In genomic region chr21:42214081-42214750, GRCh38 we compare ENCODE assay signal across 27 cellular contexts. TPM values are rescaled to one million over a fixed set of nuclear protein-coding genes. Genes with fewer than 3 reads are reported as not detected.
DNase-seq lines count a peak whose midpoint lies in the region; ATAC-seq, FAIRE-seq and TF ChIP-seq lines count a peak whose summit lies in the region.
"Had no signal": no experiment of that assay in that cellular context is flagged by ENCODE, and none has a peak within 500 bp of the region (broad histone marks: within the 10 kb centered on the region; RNA-seq: fewer than 3 reads in every experiment).

No MANE protein-coding gene starts in this region.

- H3K27ac ChIP-seq in HepG2 (ENCODE audit: extremely low read length, insufficient read depth, low read length) = no peak overlapping the region
- no peak overlapping the region for H3K27ac ChIP-seq in right lobe of liver
- no peak overlapping the region for H3K27ac ChIP-seq in kidney (ENCODE audit: low read depth in 2 of 2, low read length in 2 of 2)
- H3K27ac ChIP-seq in small intestine (ENCODE audit: low read depth in 1 of 2, low read length in 1 of 2) = peak overlapping the region in 1 of 2 donors; percentile 63
- H3K27ac ChIP-seq in osteoblast (ENCODE audit: low read depth, low read length) = no peak overlapping the region
- H3K27ac ChIP-seq: C4-2B, SJCRH30 had no signal

- FAIRE-seq in HepG2 (lab: Jason Lieb, UNC) = no peak
- FAIRE-seq in kidney (lab: Jason Lieb, UNC) = no peak
- FAIRE-seq in small intestine (lab: Jason Lieb, UNC) = no peak
- FAIRE-seq: A204.1, GM18507 had no signal

- POLR2A ChIA-PET in HepG2 (lab: Yijun Ruan, JAX) = no interaction called here

- H2AFZ ChIP-seq in HepG2 (ENCODE audit: low read length) (no peak overlapping the region), osteoblast (ENCODE audit: low read length) (no peak overlapping the region)

- H3K9ac ChIP-seq in HepG2 (ENCODE audit: insufficient read depth, low read depth, low read length) = no peak overlapping the region
- no peak overlapping the region for H3K9ac ChIP-seq in kidney (ENCODE audit: low read length in 2 of 2)

- TF ChIP-seq EP300 in HepG2 (IDR thresholded peaks at IDR 0.05; ENCODE audit: low read depth in 2 of 2, low read length in 2 of 2) (no peak), HepG2 (CRISPR knock-in tag; IDR thresholded peaks at IDR 0.05; ENCODE audit: borderline replicate concordance) (no peak)

- H3K4me2 ChIP-seq in HepG2 (ENCODE audit: low read depth, low read length) = no peak overlapping the region
- no peak overlapping the region for H3K4me2 ChIP-seq in osteoblast (ENCODE audit: insufficient read depth, low read length)

- intact Hi-C loops in HepG2 (cut with micrococcal nuclease; ENCODE audit: unreplicated experiment) (no loop called here), right lobe of liver (cut with DNase I) (no loop called here), kidney (cut with DNase I) (no loop called here)

- H3K9me3 ChIP-seq in HepG2 (ENCODE audit: low read length) = no peaks in the 10 kb centered on the region
- no peaks in the 10 kb centered on the region for H3K9me3 ChIP-seq in right lobe of liver
- H3K9me3 ChIP-seq in kidney (ENCODE audit: control insufficient read depth in 1 of 2, low read length in 2 of 2) = no peaks in the 10 kb centered on the region
- H3K9me3 ChIP-seq in small intestine (ENCODE audit: control insufficient read depth, low read depth) = no peaks in the 10 kb centered on the region
- no peaks in the 10 kb centered on the region for H3K9me3 ChIP-seq in osteoblast (ENCODE audit: low read depth, low read length)
- H3K9me3 ChIP-seq: Peyer's patch, SJCRH30 had no signal

- ATAC-seq in HepG2 = no peak
- no peak for ATAC-seq in right lobe of liver
- ATAC-seq: HCT116 had no signal

- H3K79me2 ChIP-seq in HepG2 (ENCODE audit: insufficient read depth, low read length) = no peaks in the 10 kb centered on the region
- H3K79me2 ChIP-seq in osteoblast (ENCODE audit: insufficient read depth, low read length) = no peaks in the 10 kb centered on the region

- H3K4me3 ChIP-seq in HepG2 (replicated peaks in 1 of 3; ENCODE audit: insufficient read depth in 1 of 3, low read depth in 2 of 3, low read length in 3 of 3) (no peak overlapping the region), right lobe of liver (no peak overlapping the region), kidney (ENCODE audit: low read length in 2 of 2) (no peak overlapping the region), small intestine (ENCODE audit: low read depth in 1 of 2, low read length in 2 of 2) (no peak overlapping the region), osteoblast (ENCODE audit: insufficient read depth, low read length) (no peak overlapping the region)
- H3K4me3 ChIP-seq: Peyer's patch, SJCRH30 had no signal

- TF ChIP-seq CTCF in HepG2 (CRISPR knock-in tag; IDR thresholded peaks at IDR 0.05) = no peak
- TF ChIP-seq CTCF in right lobe of liver (IDR thresholded peaks at IDR 0.05) = no peak
- no peak for TF ChIP-seq CTCF in kidney (IDR thresholded peaks at IDR 0.05; ENCODE audit: borderline replicate concordance, extremely low read depth, insufficient read depth)
- TF ChIP-seq CTCF in osteoblast (IDR thresholded peaks at IDR 0.05; ENCODE audit: extremely low read depth, low read depth, low read length) = no peak
- TF ChIP-seq CTCF in GM20000 (IDR thresholded peaks at IDR 0.05; ENCODE audit: extremely low read depth, missing control alignments) = no peak

- H4K20me1 ChIP-seq in HepG2 (ENCODE audit: insufficient read depth, low read length) = no peaks in the 10 kb centered on the region
- H4K20me1 ChIP-seq in osteoblast (ENCODE audit: insufficient read depth, low read length) = no peaks in the 10 kb centered on the region

- H3K36me3 ChIP-seq in HepG2 (replicated peaks in 1 of 2; ENCODE audit: control insufficient read depth in 1 of 2, insufficient read depth in 2 of 2, low read length in 2 of 2) (no peaks in the 10 kb centered on the region), right lobe of liver (no peaks in the 10 kb centered on the region), kidney (ENCODE audit: control insufficient read depth in 1 of 2, insufficient read depth in 2 of 2, low read length in 2 of 2) (no peaks in the 10 kb centered on the region), small intestine (ENCODE audit: control insufficient read depth in 2 of 2, insufficient read depth in 2 of 2, low read length in 2 of 2) (no peaks in the 10 kb centered on the region), osteoblast (ENCODE audit: insufficient read depth, low read length) (no peaks in the 10 kb centered on the region)
- H3K36me3 ChIP-seq: Peyer's patch, SJCRH30 had no signal

- no peaks in the 10 kb centered on the region for H3K4me1 ChIP-seq in HepG2 (ENCODE audit: insufficient read depth, low read length)
- H3K4me1 ChIP-seq in right lobe of liver = peaks cover 0 to under 1% (median 0%) of the 10 kb centered on the region in 4 donors
- H3K4me1 ChIP-seq in kidney (ENCODE audit: control insufficient read depth in 1 of 2, insufficient read depth in 1 of 2, low read depth in 1 of 2, low read length in 2 of 2) = no peaks in the 10 kb centered on the region
- H3K4me1 ChIP-seq in small intestine (ENCODE audit: control insufficient read depth in 2 of 2, insufficient read depth in 1 of 2, low read depth in 1 of 2, low read length in 1 of 2) = no peaks in the 10 kb centered on the region
- H3K4me1 ChIP-seq in osteoblast (ENCODE audit: insufficient read depth, low read length) = no peaks in the 10 kb centered on the region
- H3K4me1 ChIP-seq: SJCRH30 had no signal

- H3K27me3 ChIP-seq in HepG2 (ENCODE audit: control insufficient read depth in 1 of 2, insufficient read depth in 2 of 2, low read length in 2 of 2) = peaks cover 2 to 15% of the 10 kb centered on the region in 2 experiments; a peak in 3 of 5 replicates
- no peaks in the 10 kb centered on the region for H3K27me3 ChIP-seq in right lobe of liver
- no peaks in the 10 kb centered on the region for H3K27me3 ChIP-seq in small intestine (ENCODE audit: control insufficient read depth in 2 of 2, insufficient read depth in 2 of 2, low read length in 2 of 2)
- peaks cover 13% of the 10 kb centered on the region for H3K27me3 ChIP-seq in osteoblast (ENCODE audit: insufficient read depth, low read length)
- H3K27me3 ChIP-seq: Peyer's patch had no signal

- in situ Hi-C loops in HepG2 (cut with HindIII; ENCODE audit: extremely low pct_ligation_motif_present, low pct_unique_long_range_greater_than_20kb) = no loop called here

- CTCF ChIA-PET in HepG2 (lab: Yijun Ruan, JAX; ENCODE audit: low intra/inter-chr PET ratio, low total read pairs) = no interaction called here

- no peak for TF ChIP-seq POLR2A in HepG2 (IDR thresholded peaks at IDR 0.05; ENCODE audit: insufficient read depth in 1 of 2, low read depth in 2 of 2, low read length in 2 of 2)
- TF ChIP-seq POLR2A in right lobe of liver (IDR thresholded peaks at IDR 0.05) = no peak

- DNase-seq in HepG2 (ENCODE audit: low spot score) = no peak
- no peak for DNase-seq in right lobe of liver
- DNase-seq in kidney = peak; percentile 51
- DNase-seq in small intestine = peak; percentile 78
- no peak for DNase-seq in SKM-1 treated with dmso at 0.1 percent for 144 hours (lab: John Stamatoyannopoulos, UW; ENCODE audit: unreplicated experiment)
- no peak for DNase-seq in osteoblast (ENCODE audit: insufficient read length, low spot score, missing footprints)
- no peak for DNase-seq in GM20000 (ENCODE audit: low spot score)
- DNase-seq: Calu3; CD8-positive, alpha-beta memory T cell; DMS53; GDM1; GOT3; KG1; MV-4-11; NCI-H1105 treated with DMSO at 0.1 percent for 48 hours; NCI-H1694; NCI-H2081; NCI-H2171; NCI-H345; NCI-H526; SJCRH30 had no signal

- no TSS peak for BruUV-seq in HepG2 (replicated peaks; lab: Mats Ljungman, UMichigan)

- WGBS in HepG2 (ENCODE audit: low lambda C conversion rate) = 14% methylated on average over 8 of the region's 10 CpGs
- WGBS in right lobe of liver (ENCODE audit: insufficient coverage, low coverage, low lambda C conversion rate, missing lambda C conversion rate) = 91% methylated on average over 4 of the region's 10 CpGs
- 89 to 92% (median 89%) methylated on average over 10 of the region's 10 CpGs for WGBS in small intestine, 3 donors

- no peak for TF ChIP-seq RAD21 in HepG2 (CRISPR knock-in tag; IDR thresholded peaks at IDR 0.05)

TF ChIP-seq in HepG2, 621 proteins besides CTCF, POLR2A, EP300 and RAD21:
- TF ChIP-seq ZNF12 (CRISPR knock-in tag; IDR thresholded peaks at IDR 0.05) (peak; percentile 92), SNAPC5 (CRISPR knock-in tag; IDR thresholded peaks at IDR 0.05; ENCODE audit: borderline replicate concordance) (no peak)

RNA-seq across cellular contexts. Expression of gene ABCG1, which starts 4.7 kb away (rescaled TPM):
- total RNA-seq in HepG2 (2016; rRNA removed; fragmentation: Illumina TruSeq; extraction: Trizol) = not detected in 2 replicates
- total RNA-seq in HepG2 (2016; cell fraction: cytosol; rRNA removed; fragmentation: Illumina TruSeq; extraction: Trizol; ENCODE audit: low read depth) = not detected in 2 replicates
- total RNA-seq in HepG2 (2016; cell fraction: insoluble cytoplasmic fraction; rRNA removed; fragmentation: Illumina TruSeq; extraction: Trizol) = not detected in 2 replicates
- total RNA-seq in HepG2 (2016; cell fraction: membrane; rRNA removed; fragmentation: Illumina TruSeq; extraction: Trizol) = not detected in 2 replicates
- not detected in 2 replicates for total RNA-seq in HepG2 (2016; cell fraction: nucleus; rRNA removed; fragmentation: Illumina TruSeq; extraction: Trizol)
- 0.04 and 0.10 TPM in 2 replicates for polyA plus RNA-seq in HepG2 (2011; rRNA removed)
- 0.08 TPM in 2 replicates for polyA plus RNA-seq in HepG2 (2011; cell fraction: cytosol; rRNA removed)
- 0.06 and 0.12 TPM in 2 replicates for polyA plus RNA-seq in HepG2 (2011; cell fraction: nucleus; rRNA removed)
- 0.09 TPM in 1 of 2 replicates, not detected in the other for polyA plus RNA-seq in HepG2 (2012)
- polyA plus RNA-seq in HepG2 (2016; cell fraction: cytosol; fragmentation: Illumina TruSeq; extraction: Trizol; ENCODE audit: low read depth) = not detected in 2 replicates
- polyA plus RNA-seq in HepG2 (2016; cell fraction: insoluble cytoplasmic fraction; fragmentation: Illumina TruSeq; extraction: Trizol; ENCODE audit: low read depth) = not detected in 2 replicates
- not detected in 2 replicates for polyA plus RNA-seq in HepG2 (2016; cell fraction: membrane; fragmentation: Illumina TruSeq; extraction: Trizol; ENCODE audit: low read depth)
- not detected in 2 replicates for polyA plus RNA-seq in HepG2 (2016; cell fraction: nucleus; fragmentation: Illumina TruSeq; extraction: Trizol; ENCODE audit: insufficient read depth, low read depth)
- 0.10 and 7.4 TPM in 2 replicates for polyA minus RNA-seq in HepG2 (2011; rRNA and poly(A)+ RNA removed; ENCODE audit: low replicate concordance)
- polyA minus RNA-seq in HepG2 (2011; cell fraction: cytosol; rRNA and poly(A)+ RNA removed) = 0.97 TPM in 1 of 2 replicates, not detected in the other
- not detected in 2 replicates for polyA minus RNA-seq in HepG2 (2011; cell fraction: nucleus; rRNA and poly(A)+ RNA removed)
- total RNA-seq in right lobe of liver = 1 to 10 TPM; 3.3 to 9.8 (median 4.8) TPM
- 27.6 TPM for total RNA-seq in kidney
- polyA plus RNA-seq in kidney (ENCODE audit: insufficient read depth, low read depth, low replicate concordance) = 5.6 TPM
- 10 to 100 TPM; 12.4 to 46.5 (median 30.0) TPM for polyA plus RNA-seq in small intestine
- total RNA-seq in osteoblast = under 0.01 and 0.72 TPM in 2 replicates
- total RNA-seq: HT1080 had no signal

Comparison
In these comparisons a context has a peak if more than half of its experiments do, and no peak if none do; other contexts are left out.
1. DNase-seq: peak in kidney (single experiment) and small intestine (single experiment); none in HepG2 (single experiment), right lobe of liver (0 of 3), SKM-1 treated with dmso at 0.1 percent for 144 hours (single experiment), osteoblast (single experiment) and GM20000 (single experiment).